10 cellular contexts compared by ENCODE assay signal in the genomic region with DNA sequence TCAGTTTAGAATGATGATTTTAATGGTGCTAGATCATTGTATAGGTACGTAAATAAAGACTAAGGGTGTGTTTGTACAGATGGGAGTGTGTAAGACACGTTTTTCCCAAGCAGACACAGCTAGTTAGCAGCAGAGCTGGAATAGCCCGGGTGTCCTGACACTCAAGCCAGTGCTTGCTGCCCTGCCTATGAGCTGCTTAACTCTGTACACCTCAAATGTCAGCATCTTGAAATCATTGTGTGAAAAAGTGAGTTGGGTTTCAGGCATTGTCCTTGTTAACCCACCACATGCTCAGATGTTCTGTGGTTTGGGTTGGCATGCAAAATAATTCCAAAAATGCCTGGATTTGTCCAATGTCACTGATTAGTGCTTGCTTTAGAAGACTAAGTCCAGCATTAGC. TPM values are rescaled to one million over a fixed set of nuclear protein-coding genes. Genes with fewer than 3 reads are reported as not detected.
A peak's percentile ranks its signal among the peaks of the same experiment; 100 is the strongest.
DNase-seq lines count a peak whose midpoint lies in the region; ATAC-seq and TF ChIP-seq lines count a peak whose summit lies in the region.
"Had no signal": no experiment of that assay in that cellular context is flagged by ENCODE, and none has a peak within 500 bp of the region (broad histone marks: within the 10 kb centered on the region; RNA-seq: fewer than 3 reads in every experiment).

No MANE protein-coding gene starts in this region.

- POLR2A ChIA-PET in CD4-positive, alpha-beta T cell (lab: Charles Lee), result interaction anchor here (0.6 to 4.0 kb wide), 12 partner anchors 10 to 433 kb away, joined by 3 to 36 read pairs (median 4); a partner anchor contains a TSS

- no peaks in the 10 kb centered on the region for H3K9me3 ChIP-seq in CD4-positive, alpha-beta T cell (ENCODE audit: control insufficient read depth, low read length)

- H3K27me3 ChIP-seq in CD4-positive, alpha-beta T cell (ENCODE audit: control insufficient read depth, insufficient read depth, low read length), result no peaks in the 10 kb centered on the region

- H3K27ac ChIP-seq in CD4-positive, alpha-beta T cell (ENCODE audit: low read depth, low read length), result peak overlapping the region; percentile 60

- CTCF ChIA-PET in CD4-positive, alpha-beta T cell (lab: Charles Lee), result interaction anchor here (1.5 kb wide), 1 partner anchor 8 kb away, joined by 5 read pairs; no protein-coding TSS in a partner anchor

- peak overlapping the region; percentile 96 for H3K27ac Mint-ChIP-seq in CD4-positive, alpha-beta T cell
- no peak overlapping the region for H3K27ac Mint-ChIP-seq in type B pancreatic cell

- TF ChIP-seq CTCF in AG09319 (IDR thresholded peaks at IDR 0.05; ENCODE audit: low read depth, low read length), result no peak
- no peak for TF ChIP-seq CTCF in CD4-positive, alpha-beta T cell (IDR thresholded peaks at IDR 0.05)
- TF ChIP-seq CTCF in fibroblast of the aortic adventitia (IDR thresholded peaks at IDR 0.05; ENCODE audit: insufficient read depth, low read length), result no peak
- TF ChIP-seq CTCF in type B pancreatic cell (conservative IDR thresholded peaks at IDR 0.05), result no peak

- H3K27me3 Mint-ChIP-seq in CD4-positive, alpha-beta T cell, result no peaks in the 10 kb centered on the region
- peaks cover 11% of the 10 kb centered on the region for H3K27me3 Mint-ChIP-seq in type B pancreatic cell

- DNase-seq in AG09319 (ENCODE audit: extremely low read depth, low read depth), result peak; percentile 27
- DNase-seq in CD4-positive, alpha-beta T cell, result no peak
- DNase-seq in fibroblast of the aortic adventitia (ENCODE audit: low read depth), result peak; percentile 27
- DNase-seq in type B pancreatic cell (ENCODE audit: extremely low spot score, unreplicated experiment), result no peak
- DNase-seq in stimulated activated naive CD4-positive, alpha-beta T cell treated with Interleukin-2 at 50 U/mL for 16 hours (lab: John Stamatoyannopoulos, UW), result no peak
- DNase-seq: NCI-H1417 treated with DMSO at 0.1 percent for 48 hours, NCI-H524 had no signal

- no peaks in the 10 kb centered on the region for H3K9me3 Mint-ChIP-seq in CD4-positive, alpha-beta T cell
- no peaks in the 10 kb centered on the region for H3K9me3 Mint-ChIP-seq in type B pancreatic cell

- no peak overlapping the region for H3K4me3 ChIP-seq in fibroblast of the aortic adventitia (ENCODE audit: low read depth, low read length)

- intact Hi-C loops in CD4-positive, alpha-beta T cell (cut with DNase I, micrococcal nuclease), result loop anchor here in 1 of 2 experiments (2.0 kb wide), 1 partner anchor 15 kb away; no protein-coding TSS in a partner anchor

- H3K4me1 Mint-ChIP-seq in CD4-positive, alpha-beta T cell (ENCODE audit: low read depth), result peaks cover 84% of the 10 kb centered on the region
- peaks cover 12% of the 10 kb centered on the region for H3K4me1 Mint-ChIP-seq in type B pancreatic cell (ENCODE audit: unreplicated experiment)

- ATAC-seq in CD4-positive, alpha-beta T cell (ENCODE audit: poor library complexity), result no peak
- ATAC-seq in SK-N-SH treated with all-trans-retinoic acid at 6 μM for 48 hours (peak; percentile 68), HG02759 (IDR thresholded peaks at IDR 0.05; ENCODE audit: unreplicated experiment) (no peak), GM18867 (IDR thresholded peaks at IDR 0.05; ENCODE audit: unreplicated experiment) (no peak)

- no peaks in the 10 kb centered on the region for H3K36me3 Mint-ChIP-seq in CD4-positive, alpha-beta T cell (ENCODE audit: low read depth)
- H3K36me3 Mint-ChIP-seq in type B pancreatic cell, result no peaks in the 10 kb centered on the region

- H3K4me3 Mint-ChIP-seq in CD4-positive, alpha-beta T cell, result peak overlapping the region; percentile 70
- H3K4me3 Mint-ChIP-seq in type B pancreatic cell, result no peak overlapping the region

TF ChIP-seq in SK-N-SH treated with all-trans-retinoic acid at 6 μM for 48 hours, 23 proteins besides CTCF, POLR2A, EP300 and RAD21:
- TF ChIP-seq GLIS3 (CRISPR knock-in tag; IDR thresholded peaks at IDR 0.05) (no peak), OSR1 (CRISPR knock-in tag; IDR thresholded peaks at IDR 0.05) (no peak), ZFP3 (CRISPR knock-in tag; IDR thresholded peaks at IDR 0.05) (no peak), ARNTL (CRISPR knock-in tag; IDR thresholded peaks at IDR 0.05; ENCODE audit: borderline replicate concordance, low read depth) (no peak), CSDC2 (CRISPR knock-in tag; IDR thresholded peaks at IDR 0.05) (no peak), ISL1 (CRISPR knock-in tag; IDR thresholded peaks at IDR 0.05) (no peak)
- TF ChIP-seq, protein P1, sequence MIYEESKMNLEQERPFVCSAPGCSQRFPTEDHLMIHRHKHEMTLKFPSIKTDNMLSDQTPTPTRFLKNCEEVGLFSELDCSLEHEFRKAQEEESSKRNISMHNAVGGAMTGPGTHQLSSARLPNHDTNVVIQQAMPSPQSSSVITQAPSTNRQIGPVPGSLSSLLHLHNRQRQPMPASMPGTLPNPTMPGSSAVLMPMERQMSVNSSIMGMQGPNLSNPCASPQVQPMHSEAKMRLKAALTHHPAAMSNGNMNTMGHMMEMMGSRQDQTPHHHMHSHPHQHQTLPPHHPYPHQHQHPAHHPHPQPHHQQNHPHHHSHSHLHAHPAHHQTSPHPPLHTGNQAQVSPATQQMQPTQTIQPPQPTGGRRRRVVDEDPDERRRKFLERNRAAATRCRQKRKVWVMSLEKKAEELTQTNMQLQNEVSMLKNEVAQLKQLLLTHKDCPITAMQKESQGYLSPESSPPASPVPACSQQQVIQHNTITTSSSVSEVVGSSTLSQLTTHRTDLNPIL (CRISPR knock-in tag; IDR thresholded peaks at IDR 0.05; ENCODE audit: low read depth), result no peak
- TF ChIP-seq, protein P2, sequence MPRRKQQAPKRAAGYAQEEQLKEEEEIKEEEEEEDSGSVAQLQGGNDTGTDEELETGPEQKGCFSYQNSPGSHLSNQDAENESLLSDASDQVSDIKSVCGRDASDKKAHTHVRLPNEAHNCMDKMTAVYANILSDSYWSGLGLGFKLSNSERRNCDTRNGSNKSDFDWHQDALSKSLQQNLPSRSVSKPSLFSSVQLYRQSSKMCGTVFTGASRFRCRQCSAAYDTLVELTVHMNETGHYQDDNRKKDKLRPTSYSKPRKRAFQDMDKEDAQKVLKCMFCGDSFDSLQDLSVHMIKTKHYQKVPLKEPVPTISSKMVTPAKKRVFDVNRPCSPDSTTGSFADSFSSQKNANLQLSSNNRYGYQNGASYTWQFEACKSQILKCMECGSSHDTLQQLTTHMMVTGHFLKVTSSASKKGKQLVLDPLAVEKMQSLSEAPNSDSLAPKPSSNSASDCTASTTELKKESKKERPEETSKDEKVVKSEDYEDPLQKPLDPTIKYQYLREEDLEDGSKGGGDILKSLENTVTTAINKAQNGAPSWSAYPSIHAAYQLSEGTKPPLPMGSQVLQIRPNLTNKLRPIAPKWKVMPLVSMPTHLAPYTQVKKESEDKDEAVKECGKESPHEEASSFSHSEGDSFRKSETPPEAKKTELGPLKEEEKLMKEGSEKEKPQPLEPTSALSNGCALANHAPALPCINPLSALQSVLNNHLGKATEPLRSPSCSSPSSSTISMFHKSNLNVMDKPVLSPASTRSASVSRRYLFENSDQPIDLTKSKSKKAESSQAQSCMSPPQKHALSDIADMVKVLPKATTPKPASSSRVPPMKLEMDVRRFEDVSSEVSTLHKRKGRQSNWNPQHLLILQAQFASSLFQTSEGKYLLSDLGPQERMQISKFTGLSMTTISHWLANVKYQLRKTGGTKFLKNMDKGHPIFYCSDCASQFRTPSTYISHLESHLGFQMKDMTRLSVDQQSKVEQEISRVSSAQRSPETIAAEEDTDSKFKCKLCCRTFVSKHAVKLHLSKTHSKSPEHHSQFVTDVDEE (CRISPR knock-in tag; IDR thresholded peaks at IDR 0.05), result no peak

RNA-seq across cellular contexts. Expression of a gene that starts 13.0 kb away (rescaled TPM):
- total RNA-seq in CD4-positive, alpha-beta T cell, result 10 to 100 TPM; 22.2 to 24.1 TPM
- total RNA-seq in fibroblast of the aortic adventitia (ENCODE audit: low replicate concordance) (2.4 and 6.1 TPM in 2 replicates), type B pancreatic cell (ENCODE audit: low replicate concordance) (34.6 and 71.5 TPM in 2 replicates)

RNA-seq across cellular contexts. Expression of a gene that starts 45.0 kb away (rescaled TPM):
- total RNA-seq in CD4-positive, alpha-beta T cell, result 10 to 100 TPM; 30.5 to 32.0 TPM
- total RNA-seq in fibroblast of the aortic adventitia (ENCODE audit: low replicate concordance), result 15.3 and 57.7 TPM in 2 replicates
- 59.3 and 73.4 TPM in 2 replicates for total RNA-seq in type B pancreatic cell (ENCODE audit: low replicate concordance)

Comparison
In these comparisons a context has a peak if more than half of its experiments do, and no peak if none do; other contexts are left out.
1. DNase-seq: peak in AG09319 (single experiment) and fibroblast of the aortic adventitia (single experiment); none in CD4-positive, alpha-beta T cell (0 of 10), type B pancreatic cell (single experiment) and stimulated activated naive CD4-positive, alpha-beta T cell treated with Interleukin-2 at 50 U/mL for 16 hours (single experiment).